8 cellular contexts compared by ENCODE assay signal in the genomic region with DNA sequence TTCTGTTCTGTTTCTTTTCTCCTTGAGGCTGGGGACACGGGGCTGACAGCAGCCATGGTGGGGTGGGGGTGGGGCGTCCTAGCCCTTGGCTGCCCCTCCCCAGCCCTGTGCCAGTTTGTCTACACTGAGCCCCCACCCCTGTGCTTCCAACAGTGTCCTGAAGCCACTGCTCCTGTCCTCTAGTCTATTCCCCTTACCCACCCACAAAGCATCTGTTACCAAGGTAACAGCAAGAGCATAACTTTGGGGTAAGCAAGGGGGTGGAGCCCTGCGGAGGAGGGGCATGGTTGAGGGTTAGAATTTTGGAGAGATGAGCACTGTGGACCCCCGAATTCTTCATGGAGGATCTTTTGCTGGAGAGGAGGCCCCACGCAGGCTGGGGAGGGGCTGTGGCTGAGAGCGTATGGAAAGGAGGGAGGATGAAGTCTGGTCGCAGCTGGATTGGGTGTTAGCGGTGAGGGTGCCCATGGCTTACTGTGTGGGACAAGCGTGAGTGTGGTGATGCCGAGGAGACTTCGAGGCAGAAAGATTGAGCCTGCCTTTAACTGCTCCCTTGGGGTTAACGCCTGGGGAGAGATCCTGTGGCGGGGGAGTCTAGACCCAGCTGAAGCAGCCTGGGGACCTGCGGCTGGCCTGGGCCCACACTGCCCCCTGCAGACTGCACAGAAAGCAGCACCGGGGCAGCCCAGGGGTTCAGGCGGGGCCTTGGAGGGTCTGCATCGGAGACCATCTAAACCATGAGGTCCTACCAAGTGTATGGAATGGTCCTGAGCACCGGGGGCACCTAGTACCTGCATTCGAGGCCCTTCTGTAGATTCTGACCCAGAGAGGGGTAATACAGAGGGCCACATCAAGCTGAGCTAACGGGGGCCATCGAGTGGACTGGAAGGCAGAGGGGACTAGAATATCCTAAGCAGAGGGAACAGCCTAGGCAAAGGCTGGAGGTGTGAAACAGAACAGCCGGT. TPM values are rescaled to one million over a fixed set of nuclear protein-coding genes. Genes with fewer than 3 reads are reported as not detected.
A peak's percentile ranks its signal among the peaks of the same experiment; 100 is the strongest.
DNase-seq lines count a peak whose midpoint lies in the region; TF ChIP-seq lines count a peak whose summit lies in the region.

No MANE protein-coding gene starts in this region.

- no peak overlapping the region for H3K4me3 ChIP-seq in HEK293 (ENCODE audit: low read depth, low read length)
- peak overlapping the region; percentile 30 for H3K4me3 ChIP-seq in SJCRH30

- H3K36me3 ChIP-seq in HEK293 (ENCODE audit: control insufficient read depth in 2 of 2, insufficient read depth in 1 of 2, low read length in 2 of 2) (no peaks in the 10 kb centered on the region), SJCRH30 (no peaks in the 10 kb centered on the region)

- peak; percentile 78 for TF ChIP-seq CTCF in HEK293 (tag by site-specific recombination; IDR thresholded peaks at IDR 0.05)

- no peaks in the 10 kb centered on the region for H3K9me3 Mint-ChIP-seq in activated naive CD8-positive, alpha-beta T cell (ENCODE audit: low read depth)

- no peaks in the 10 kb centered on the region for H3K9me3 ChIP-seq in HEK293 (ENCODE audit: control insufficient read depth, insufficient read depth, low read depth, low read length)
- no peaks in the 10 kb centered on the region for H3K9me3 ChIP-seq in SJCRH30 (replicated peaks)

- H3K4me1 Mint-ChIP-seq in activated naive CD8-positive, alpha-beta T cell (ENCODE audit: low read depth), result peaks cover 17% of the 10 kb centered on the region

- no peaks in the 10 kb centered on the region for H3K36me3 Mint-ChIP-seq in activated naive CD8-positive, alpha-beta T cell

- peaks cover 2% of the 10 kb centered on the region for H3K27me3 Mint-ChIP-seq in activated naive CD8-positive, alpha-beta T cell

- peak; percentile 83 for DNase-seq in AG08396 (ENCODE audit: low spot score)
- DNase-seq in SJCRH30, result peak; percentile 73 to 79
- DNase-seq in hepatic stellate cell (ENCODE audit: low spot score), result peak; percentile 89
- DNase-seq in stimulated activated CD4-positive, alpha-beta T cell treated with anti-CD3 and anti-CD28 coated beads, Interleukin-1b, Interleukin-23, amount 100 ng/mL, for 4 hours (ENCODE audit: low read depth in 2 of 2), result peak; percentile 44 to 53
- DNase-seq in NCI-H187 (lab: John Stamatoyannopoulos, UW), result no peak
- DNase-seq in NCI-H446 treated with DMSO at 0.1 percent for 48 hours (lab: John Stamatoyannopoulos, UW), result no peak

- H3K27ac ChIP-seq in HEK293 (ENCODE audit: extremely low read depth, low read depth, low read length) (no peak overlapping the region), SJCRH30 (no peak overlapping the region)

- no peaks in the 10 kb centered on the region for H3K27me3 ChIP-seq in SJCRH30

- H3K4me3 Mint-ChIP-seq in activated naive CD8-positive, alpha-beta T cell, result peak overlapping the region; percentile 54

- CTCF ChIA-PET in HEK293 (lab: Yijun Ruan, JAX), result interaction anchor here (0.6 to 20.9 kb wide), 28 partner anchors 8 to 498 kb away, joined by 3 to 733 read pairs (median 5); a partner anchor contains a TSS

- POLR2A ChIA-PET in HEK293 (lab: Yijun Ruan, JAX), result interaction anchor here (0.7 to 3.0 kb wide), 4 partner anchors 25 to 34 kb away, joined by 4 to 19 read pairs (median 8); a partner anchor contains a TSS

- H3K27ac Mint-ChIP-seq in activated naive CD8-positive, alpha-beta T cell, result no peak overlapping the region

- peaks cover 10% of the 10 kb centered on the region; the same call in 1 of the 2 replicates for H3K4me1 ChIP-seq in HEK293 (ENCODE audit: control insufficient read depth, insufficient read depth, low read length)
- H3K4me1 ChIP-seq in SJCRH30, result peaks cover 17% of the 10 kb centered on the region

TF ChIP-seq in HEK293, 187 proteins besides CTCF, POLR2A, EP300 and RAD21 (continues in another document):
- TF ChIP-seq ZNF654 (tag by site-specific recombination; IDR thresholded peaks at IDR 0.05; ENCODE audit: low read depth) (peak; percentile 76), SP2 (tag by site-specific recombination; IDR thresholded peaks at IDR 0.05) (peak; percentile 36; the same call in 1 of the 2 replicates), ZNF221 (tag by site-specific recombination; IDR thresholded peaks at IDR 0.05; ENCODE audit: borderline replicate concordance) (no peak), ZNF239 (tag by site-specific recombination; IDR thresholded peaks at IDR 0.05) (no peak), ZFP69B (tag by site-specific recombination; IDR thresholded peaks at IDR 0.05) (peak; percentile 77; the same call in 1 of the 2 replicates), ZNF677 (tag by site-specific recombination; IDR thresholded peaks at IDR 0.05) (no peak), GLIS1 (tag by site-specific recombination; IDR thresholded peaks at IDR 0.05) (peak; percentile 96), ZSCAN23 (tag by site-specific recombination; IDR thresholded peaks at IDR 0.05) (no peak; the same call in 1 of the 2 replicates), ZNF335 (tag by site-specific recombination; conservative IDR thresholded peaks at IDR 0.05) (peak; percentile 58), OSR2 (tag by site-specific recombination; IDR thresholded peaks at IDR 0.05) (0 out of 2 replicates have a peak, but pooled peaks have one; percentile 13), ZBTB8A (tag by site-specific recombination; IDR thresholded peaks at IDR 0.05) (no peak), KLF9 (tag by site-specific recombination; IDR thresholded peaks at IDR 0.05; ENCODE audit: low read depth) (no peak), KLF16 (tag by site-specific recombination; IDR thresholded peaks at IDR 0.05) (peak; percentile 64; the same call in 1 of the 2 replicates), ZNF624 (tag by site-specific recombination; IDR thresholded peaks at IDR 0.05) (no peak), ZNF341 (tag by site-specific recombination; IDR thresholded peaks at IDR 0.05; ENCODE audit: low read depth) (peak; percentile 91), ZSCAN30 (tag by site-specific recombination; IDR thresholded peaks at IDR 0.05) (peak; percentile 74), KLF8 (tag by site-specific recombination; IDR thresholded peaks at IDR 0.05) (peak; percentile 85), EGR2 (tag by site-specific recombination; IDR thresholded peaks at IDR 0.05; ENCODE audit: low read depth) (peak; percentile 76), ZNF423 (tag by site-specific recombination; IDR thresholded peaks at IDR 0.05) (peak; percentile 99)
- TF ChIP-seq, protein P1, sequence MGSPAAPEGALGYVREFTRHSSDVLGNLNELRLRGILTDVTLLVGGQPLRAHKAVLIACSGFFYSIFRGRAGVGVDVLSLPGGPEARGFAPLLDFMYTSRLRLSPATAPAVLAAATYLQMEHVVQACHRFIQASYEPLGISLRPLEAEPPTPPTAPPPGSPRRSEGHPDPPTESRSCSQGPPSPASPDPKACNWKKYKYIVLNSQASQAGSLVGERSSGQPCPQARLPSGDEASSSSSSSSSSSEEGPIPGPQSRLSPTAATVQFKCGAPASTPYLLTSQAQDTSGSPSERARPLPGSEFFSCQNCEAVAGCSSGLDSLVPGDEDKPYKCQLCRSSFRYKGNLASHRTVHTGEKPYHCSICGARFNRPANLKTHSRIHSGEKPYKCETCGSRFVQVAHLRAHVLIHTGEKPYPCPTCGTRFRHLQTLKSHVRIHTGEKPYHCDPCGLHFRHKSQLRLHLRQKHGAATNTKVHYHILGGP (tag by site-specific recombination; IDR thresholded peaks at IDR 0.05), result no peak
- TF ChIP-seq, protein P2, sequence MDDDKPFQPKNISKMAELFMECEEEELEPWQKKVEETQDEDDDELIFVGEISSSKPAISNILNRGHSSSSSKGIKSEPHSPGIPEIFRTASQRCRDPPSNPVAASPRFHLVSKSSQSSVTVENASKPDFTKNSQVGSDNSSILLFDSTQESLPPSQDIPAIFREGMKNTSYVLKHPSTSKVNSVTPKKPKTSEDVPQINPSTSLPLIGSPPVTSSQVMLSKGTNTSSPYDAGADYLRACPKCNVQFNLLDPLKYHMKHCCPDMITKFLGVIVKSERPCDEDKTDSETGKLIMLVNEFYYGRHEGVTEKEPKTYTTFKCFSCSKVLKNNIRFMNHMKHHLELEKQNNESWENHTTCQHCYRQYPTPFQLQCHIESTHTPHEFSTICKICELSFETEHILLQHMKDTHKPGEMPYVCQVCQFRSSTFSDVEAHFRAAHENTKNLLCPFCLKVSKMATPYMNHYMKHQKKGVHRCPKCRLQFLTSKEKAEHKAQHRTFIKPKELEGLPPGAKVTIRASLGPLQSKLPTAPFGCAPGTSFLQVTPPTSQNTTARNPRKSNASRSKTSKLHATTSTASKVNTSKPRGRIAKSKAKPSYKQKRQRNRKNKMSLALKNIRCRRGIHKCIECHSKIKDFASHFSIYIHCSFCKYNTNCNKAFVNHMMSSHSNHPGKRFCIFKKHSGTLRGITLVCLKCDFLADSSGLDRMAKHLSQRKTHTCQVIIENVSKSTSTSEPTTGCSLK (tag by site-specific recombination; IDR thresholded peaks at IDR 0.05), result no peak
- TF ChIP-seq, protein P3, sequence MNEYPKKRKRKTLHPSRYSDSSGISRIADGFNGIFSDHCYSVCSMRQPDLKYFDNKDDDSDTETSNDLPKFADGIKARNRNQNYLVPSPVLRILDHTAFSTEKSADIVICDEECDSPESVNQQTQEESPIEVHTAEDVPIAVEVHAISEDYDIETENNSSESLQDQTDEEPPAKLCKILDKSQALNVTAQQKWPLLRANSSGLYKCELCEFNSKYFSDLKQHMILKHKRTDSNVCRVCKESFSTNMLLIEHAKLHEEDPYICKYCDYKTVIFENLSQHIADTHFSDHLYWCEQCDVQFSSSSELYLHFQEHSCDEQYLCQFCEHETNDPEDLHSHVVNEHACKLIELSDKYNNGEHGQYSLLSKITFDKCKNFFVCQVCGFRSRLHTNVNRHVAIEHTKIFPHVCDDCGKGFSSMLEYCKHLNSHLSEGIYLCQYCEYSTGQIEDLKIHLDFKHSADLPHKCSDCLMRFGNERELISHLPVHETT (tag by site-specific recombination; IDR thresholded peaks at IDR 0.05), result peak; percentile 37; the same call in 1 of the 2 replicates
- TF ChIP-seq, protein P4, sequence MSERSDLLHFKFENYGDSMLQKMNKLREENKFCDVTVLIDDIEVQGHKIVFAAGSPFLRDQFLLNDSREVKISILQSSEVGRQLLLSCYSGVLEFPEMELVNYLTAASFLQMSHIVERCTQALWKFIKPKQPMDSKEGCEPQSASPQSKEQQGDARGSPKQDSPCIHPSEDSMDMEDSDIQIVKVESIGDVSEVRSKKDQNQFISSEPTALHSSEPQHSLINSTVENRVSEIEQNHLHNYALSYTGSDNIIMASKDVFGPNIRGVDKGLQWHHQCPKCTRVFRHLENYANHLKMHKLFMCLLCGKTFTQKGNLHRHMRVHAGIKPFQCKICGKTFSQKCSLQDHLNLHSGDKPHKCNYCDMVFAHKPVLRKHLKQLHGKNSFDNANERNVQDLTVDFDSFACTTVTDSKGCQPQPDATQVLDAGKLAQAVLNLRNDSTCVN (tag by site-specific recombination; optimal IDR thresholded peaks at IDR 0.05), result peak; percentile 12

RNA-seq across cellular contexts. Expression of a gene that starts 6.1 kb away (rescaled TPM):
- total RNA-seq in SJCRH30 (2014; rRNA removed; shearing (Covaris generic)), result not detected in 2 replicates

RNA-seq across cellular contexts. Expression of a gene that starts 31.8 kb away (rescaled TPM):
- total RNA-seq in SJCRH30 (2014; rRNA removed; shearing (Covaris generic)), result 2,386 and 2,441 TPM in 2 replicates

RNA-seq across cellular contexts. Expression of a gene that starts 34.4 kb away (rescaled TPM):
- 4.6 and 8.3 TPM in 2 replicates for total RNA-seq in SJCRH30 (2014; rRNA removed; shearing (Covaris generic))

Comparison
In these comparisons a context has a peak if more than half of its experiments do, and no peak if none do; other contexts are left out.
1. DNase-seq: peak in AG08396 (single experiment), SJCRH30 (2 of 2), hepatic stellate cell (single experiment) and stimulated activated CD4-positive, alpha-beta T cell treated with anti-CD3 and anti-CD28 coated beads, Interleukin-1b, Interleukin-23, amount 100 ng/mL, for 4 hours (2 of 2); none in NCI-H187 (0 of 2) and NCI-H446 treated with DMSO at 0.1 percent for 48 hours (single experiment).